Comparison of ENCODE assay signal across 1 cellular context in the genomic region with DNA sequence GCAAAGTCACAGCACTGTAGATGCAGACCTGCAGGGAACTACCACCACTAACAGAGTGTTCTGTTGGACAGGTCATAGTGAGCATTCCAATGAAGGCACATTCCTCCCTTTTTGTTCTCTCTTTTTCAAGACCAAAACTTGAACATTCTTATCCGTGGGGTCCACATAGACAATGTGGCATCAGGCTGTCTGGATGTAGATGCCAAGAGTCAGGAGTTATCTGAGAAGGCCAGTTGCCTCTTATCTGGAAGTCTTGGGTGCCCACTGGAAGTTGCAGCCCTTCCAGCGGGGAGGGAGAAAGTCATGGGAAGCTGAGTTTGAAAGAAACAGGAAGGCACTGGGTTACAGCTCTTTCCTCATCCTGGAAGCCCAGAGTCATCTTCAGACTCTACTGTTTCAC.
TF ChIP-seq lines count a peak whose summit lies in the region.

No MANE protein-coding gene starts in this region.

TF ChIP-seq in K562, 482 proteins besides CTCF, POLR2A, EP300 and RAD21 (continued from another document):
- 0 out of 2 replicates have a peak, but pooled peaks have one; percentile 2 for TF ChIP-seq NFIC (IDR thresholded peaks at IDR 0.05)
- TF ChIP-seq TRIM24 (IDR thresholded peaks at IDR 0.05) = peak in 1 of 2 experiments; percentile 26; a peak in 1 of 4 replicates
- no peak for TF ChIP-seq ZNF253 (CRISPR knock-in tag; conservative IDR thresholded peaks at IDR 0.05)
- TF ChIP-seq, protein P1, sequence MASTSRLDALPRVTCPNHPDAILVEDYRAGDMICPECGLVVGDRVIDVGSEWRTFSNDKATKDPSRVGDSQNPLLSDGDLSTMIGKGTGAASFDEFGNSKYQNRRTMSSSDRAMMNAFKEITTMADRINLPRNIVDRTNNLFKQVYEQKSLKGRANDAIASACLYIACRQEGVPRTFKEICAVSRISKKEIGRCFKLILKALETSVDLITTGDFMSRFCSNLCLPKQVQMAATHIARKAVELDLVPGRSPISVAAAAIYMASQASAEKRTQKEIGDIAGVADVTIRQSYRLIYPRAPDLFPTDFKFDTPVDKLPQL (IDR thresholded peaks at IDR 0.05; ENCODE audit: extremely low read depth, insufficient read length) = no peak
- TF ChIP-seq ZNF274 (IDR thresholded peaks at IDR 0.05; ENCODE audit: borderline replicate concordance, low read depth, low read length) = no peak
- TF ChIP-seq, protein P2, sequence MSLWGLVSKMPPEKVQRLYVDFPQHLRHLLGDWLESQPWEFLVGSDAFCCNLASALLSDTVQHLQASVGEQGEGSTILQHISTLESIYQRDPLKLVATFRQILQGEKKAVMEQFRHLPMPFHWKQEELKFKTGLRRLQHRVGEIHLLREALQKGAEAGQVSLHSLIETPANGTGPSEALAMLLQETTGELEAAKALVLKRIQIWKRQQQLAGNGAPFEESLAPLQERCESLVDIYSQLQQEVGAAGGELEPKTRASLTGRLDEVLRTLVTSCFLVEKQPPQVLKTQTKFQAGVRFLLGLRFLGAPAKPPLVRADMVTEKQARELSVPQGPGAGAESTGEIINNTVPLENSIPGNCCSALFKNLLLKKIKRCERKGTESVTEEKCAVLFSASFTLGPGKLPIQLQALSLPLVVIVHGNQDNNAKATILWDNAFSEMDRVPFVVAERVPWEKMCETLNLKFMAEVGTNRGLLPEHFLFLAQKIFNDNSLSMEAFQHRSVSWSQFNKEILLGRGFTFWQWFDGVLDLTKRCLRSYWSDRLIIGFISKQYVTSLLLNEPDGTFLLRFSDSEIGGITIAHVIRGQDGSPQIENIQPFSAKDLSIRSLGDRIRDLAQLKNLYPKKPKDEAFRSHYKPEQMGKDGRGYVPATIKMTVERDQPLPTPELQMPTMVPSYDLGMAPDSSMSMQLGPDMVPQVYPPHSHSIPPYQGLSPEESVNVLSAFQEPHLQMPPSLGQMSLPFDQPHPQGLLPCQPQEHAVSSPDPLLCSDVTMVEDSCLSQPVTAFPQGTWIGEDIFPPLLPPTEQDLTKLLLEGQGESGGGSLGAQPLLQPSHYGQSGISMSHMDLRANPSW (CRISPR knock-in tag; IDR thresholded peaks at IDR 0.05) = no peak
- no peak for TF ChIP-seq MIER1 (IDR thresholded peaks at IDR 0.05; ENCODE audit: low read depth)
- no peak for TF ChIP-seq POLR2H (tag; IDR thresholded peaks at IDR 0.05; ENCODE audit: low read depth)
- TF ChIP-seq ILF3 (IDR thresholded peaks at IDR 0.05; ENCODE audit: borderline replicate concordance) = no peak
- no peak for TF ChIP-seq ETV6 (IDR thresholded peaks at IDR 0.05; ENCODE audit: borderline replicate concordance in 1 of 2, low read depth in 2 of 2, low read length in 1 of 2)
- TF ChIP-seq ETV6 (CRISPR knock-in tag; IDR thresholded peaks at IDR 0.05; ENCODE audit: borderline replicate concordance) = no peak
- TF ChIP-seq POLR2G (IDR thresholded peaks at IDR 0.05; ENCODE audit: low read depth, low read length) = no peak
- TF ChIP-seq, protein P3, sequence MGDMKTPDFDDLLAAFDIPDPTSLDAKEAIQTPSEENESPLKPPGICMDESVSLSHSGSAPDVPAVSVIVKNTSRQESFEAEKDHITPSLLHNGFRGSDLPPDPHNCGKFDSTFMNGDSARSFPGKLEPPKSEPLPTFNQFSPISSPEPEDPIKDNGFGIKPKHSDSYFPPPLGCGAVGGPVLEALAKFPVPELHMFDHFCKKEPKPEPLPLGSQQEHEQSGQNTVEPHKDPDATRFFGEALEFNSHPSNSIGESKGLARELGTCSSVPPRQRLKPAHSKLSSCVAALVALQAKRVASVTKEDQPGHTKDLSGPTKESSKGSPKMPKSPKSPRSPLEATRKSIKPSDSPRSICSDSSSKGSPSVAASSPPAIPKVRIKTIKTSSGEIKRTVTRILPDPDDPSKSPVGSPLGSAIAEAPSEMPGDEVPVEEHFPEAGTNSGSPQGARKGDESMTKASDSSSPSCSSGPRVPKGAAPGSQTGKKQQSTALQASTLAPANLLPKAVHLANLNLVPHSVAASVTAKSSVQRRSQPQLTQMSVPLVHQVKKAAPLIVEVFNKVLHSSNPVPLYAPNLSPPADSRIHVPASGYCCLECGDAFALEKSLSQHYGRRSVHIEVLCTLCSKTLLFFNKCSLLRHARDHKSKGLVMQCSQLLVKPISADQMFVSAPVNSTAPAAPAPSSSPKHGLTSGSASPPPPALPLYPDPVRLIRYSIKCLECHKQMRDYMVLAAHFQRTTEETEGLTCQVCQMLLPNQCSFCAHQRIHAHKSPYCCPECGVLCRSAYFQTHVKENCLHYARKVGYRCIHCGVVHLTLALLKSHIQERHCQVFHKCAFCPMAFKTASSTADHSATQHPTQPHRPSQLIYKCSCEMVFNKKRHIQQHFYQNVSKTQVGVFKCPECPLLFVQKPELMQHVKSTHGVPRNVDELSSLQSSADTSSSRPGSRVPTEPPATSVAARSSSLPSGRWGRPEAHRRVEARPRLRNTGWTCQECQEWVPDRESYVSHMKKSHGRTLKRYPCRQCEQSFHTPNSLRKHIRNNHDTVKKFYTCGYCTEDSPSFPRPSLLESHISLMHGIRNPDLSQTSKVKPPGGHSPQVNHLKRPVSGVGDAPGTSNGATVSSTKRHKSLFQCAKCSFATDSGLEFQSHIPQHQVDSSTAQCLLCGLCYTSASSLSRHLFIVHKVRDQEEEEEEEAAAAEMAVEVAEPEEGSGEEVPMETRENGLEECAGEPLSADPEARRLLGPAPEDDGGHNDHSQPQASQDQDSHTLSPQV (IDR thresholded peaks at IDR 0.05) = no peak
- TF ChIP-seq, protein P4, sequence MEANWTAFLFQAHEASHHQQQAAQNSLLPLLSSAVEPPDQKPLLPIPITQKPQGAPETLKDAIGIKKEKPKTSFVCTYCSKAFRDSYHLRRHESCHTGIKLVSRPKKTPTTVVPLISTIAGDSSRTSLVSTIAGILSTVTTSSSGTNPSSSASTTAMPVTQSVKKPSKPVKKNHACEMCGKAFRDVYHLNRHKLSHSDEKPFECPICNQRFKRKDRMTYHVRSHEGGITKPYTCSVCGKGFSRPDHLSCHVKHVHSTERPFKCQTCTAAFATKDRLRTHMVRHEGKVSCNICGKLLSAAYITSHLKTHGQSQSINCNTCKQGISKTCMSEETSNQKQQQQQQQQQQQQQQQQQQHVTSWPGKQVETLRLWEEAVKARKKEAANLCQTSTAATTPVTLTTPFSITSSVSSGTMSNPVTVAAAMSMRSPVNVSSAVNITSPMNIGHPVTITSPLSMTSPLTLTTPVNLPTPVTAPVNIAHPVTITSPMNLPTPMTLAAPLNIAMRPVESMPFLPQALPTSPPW (CRISPR knock-in tag; IDR thresholded peaks at IDR 0.05) = no peak
- TF ChIP-seq RBBP5 (IDR thresholded peaks at IDR 0.05; ENCODE audit: borderline replicate concordance, insufficient read depth, low read length, poor library complexity, severe bottlenecking) = no peak
- no peak for TF ChIP-seq TAF7 (tag; IDR thresholded peaks at IDR 0.05)
- no peak for TF ChIP-seq RBM39 (optimal IDR thresholded peaks at IDR 0.05; ENCODE audit: low read depth, low read length)
- TF ChIP-seq ZFPM2 (CRISPR knock-in tag; IDR thresholded peaks at IDR 0.05) = no peak
- TF ChIP-seq ASH1L (IDR thresholded peaks at IDR 0.05; ENCODE audit: borderline replicate concordance, low read depth, partially characterized antibody) = no peak
- TF ChIP-seq ZNF146 (CRISPR knock-in tag; IDR thresholded peaks at IDR 0.05; ENCODE audit: unreplicated experiment) = no peak
- no peak for TF ChIP-seq PRMT5 (CRISPR knock-in tag; IDR thresholded peaks at IDR 0.05)
- TF ChIP-seq ZNF165 (CRISPR knock-in tag; IDR thresholded peaks at IDR 0.05; ENCODE audit: borderline replicate concordance) = no peak
- TF ChIP-seq, protein P5, sequence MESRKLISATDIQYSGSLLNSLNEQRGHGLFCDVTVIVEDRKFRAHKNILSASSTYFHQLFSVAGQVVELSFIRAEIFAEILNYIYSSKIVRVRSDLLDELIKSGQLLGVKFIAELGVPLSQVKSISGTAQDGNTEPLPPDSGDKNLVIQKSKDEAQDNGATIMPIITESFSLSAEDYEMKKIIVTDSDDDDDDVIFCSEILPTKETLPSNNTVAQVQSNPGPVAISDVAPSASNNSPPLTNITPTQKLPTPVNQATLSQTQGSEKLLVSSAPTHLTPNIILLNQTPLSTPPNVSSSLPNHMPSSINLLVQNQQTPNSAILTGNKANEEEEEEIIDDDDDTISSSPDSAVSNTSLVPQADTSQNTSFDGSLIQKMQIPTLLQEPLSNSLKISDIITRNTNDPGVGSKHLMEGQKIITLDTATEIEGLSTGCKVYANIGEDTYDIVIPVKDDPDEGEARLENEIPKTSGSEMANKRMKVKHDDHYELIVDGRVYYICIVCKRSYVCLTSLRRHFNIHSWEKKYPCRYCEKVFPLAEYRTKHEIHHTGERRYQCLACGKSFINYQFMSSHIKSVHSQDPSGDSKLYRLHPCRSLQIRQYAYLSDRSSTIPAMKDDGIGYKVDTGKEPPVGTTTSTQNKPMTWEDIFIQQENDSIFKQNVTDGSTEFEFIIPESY (CRISPR knock-in tag; IDR thresholded peaks at IDR 0.05) = no peak
- TF ChIP-seq NFXL1 (CRISPR knock-in tag; IDR thresholded peaks at IDR 0.05) = no peak
- TF ChIP-seq ZNF217 (CRISPR knock-in tag; IDR thresholded peaks at IDR 0.05) = no peak
